1 cellular context compared by ENCODE assay signal in genomic region chr22:37750596-37751162, GRCh38.
TF ChIP-seq lines count a peak whose summit lies in the region.

No MANE protein-coding gene starts in this region.

TF ChIP-seq in IMR-90, 13 proteins besides CTCF, POLR2A, EP300 and RAD21 (continued from another document):
- TF ChIP-seq RCOR1 (IDR thresholded peaks at IDR 0.05; ENCODE audit: insufficient replicate concordance, low read length) (no peak), MAFK (IDR thresholded peaks at IDR 0.05; ENCODE audit: low read depth, low read length) (no peak), MAZ (IDR thresholded peaks at IDR 0.05; ENCODE audit: borderline replicate concordance, low read depth, low read length) (no peak), NFE2L2 (IDR thresholded peaks at IDR 0.05; ENCODE audit: low read depth, low read length) (no peak), CEBPB (IDR thresholded peaks at IDR 0.05; ENCODE audit: low read depth, low read length) (no peak), FOS (IDR thresholded peaks at IDR 0.05; ENCODE audit: low read depth, low read length) (no peak), ELK1 (IDR thresholded peaks at IDR 0.05; ENCODE audit: borderline replicate concordance, low read depth, low read length) (no peak), CHD1 (IDR thresholded peaks at IDR 0.05; ENCODE audit: low read depth, low read length) (no peak), MXI1 (IDR thresholded peaks at IDR 0.05; ENCODE audit: borderline replicate concordance, low read depth, low read length) (no peak)
